Comparison of ENCODE assay signal across 1 cellular context in genomic region chr2:101566632-101567228, GRCh38.
TF ChIP-seq lines count a peak whose summit lies in the region.

No MANE protein-coding gene starts in this region.

TF ChIP-seq in GM23338, 12 proteins besides CTCF, POLR2A, EP300 and RAD21 (continued from another document):
- no peak for TF ChIP-seq CREB1 (CRISPR knock-in tag; IDR thresholded peaks at IDR 0.05; ENCODE audit: low read depth)
- TF ChIP-seq JUNB (IDR thresholded peaks at IDR 0.05; ENCODE audit: unreplicated experiment), result no peak
